Comparison of ENCODE assay signal across 10 cellular contexts in genomic region chr6:13261464-13261994, GRCh38.
A peak's percentile ranks its signal among the peaks of the same experiment; 100 is the strongest.
DNase-seq lines count a peak whose midpoint lies in the region; ATAC-seq and TF ChIP-seq lines count a peak whose summit lies in the region.
"Had no signal": no experiment of that assay in that cellular context is flagged by ENCODE, and none has a peak within 500 bp of the region (broad histone marks: within the 10 kb centered on the region; RNA-seq: fewer than 3 reads in every experiment).

No MANE protein-coding gene starts in this region.

- H3K27me3 Mint-ChIP-seq in central memory CD8-positive, alpha-beta T cell = no peaks in the 10 kb centered on the region
- H3K27me3 Mint-ChIP-seq in immature natural killer cell (ENCODE audit: low read depth in 3 of 3) = peaks cover 2 to 3% (median 2%) of the 10 kb centered on the region in 3 donors

- H3K4me1 ChIP-seq in ovary (ENCODE audit: insufficient read depth) = no peaks in the 10 kb centered on the region
- no peaks in the 10 kb centered on the region for H3K4me1 ChIP-seq in foreskin keratinocyte
- H3K4me1 ChIP-seq: colonic mucosa had no signal

- H3K4me3 ChIP-seq in ovary = no peak overlapping the region
- H3K4me3 ChIP-seq: colonic mucosa had no signal

- H3K9me3 Mint-ChIP-seq in central memory CD8-positive, alpha-beta T cell = peaks cover 5% of the 10 kb centered on the region
- H3K9me3 Mint-ChIP-seq in immature natural killer cell = peaks cover 0 to 3% (median 0%) of the 10 kb centered on the region in 6 donors

- no peaks in the 10 kb centered on the region for H3K36me3 ChIP-seq in ovary
- H3K36me3 ChIP-seq: colonic mucosa had no signal

- intact Hi-C loops in ovary (cut with DNase I) = no loop called here

- no peak overlapping the region for H3K4me3 Mint-ChIP-seq in central memory CD8-positive, alpha-beta T cell
- no peak overlapping the region for H3K4me3 Mint-ChIP-seq in immature natural killer cell

- no peak for TF ChIP-seq EP300 in ovary (IDR thresholded peaks at IDR 0.05)

- no peak overlapping the region for H3K27ac Mint-ChIP-seq in central memory CD8-positive, alpha-beta T cell (ENCODE audit: low read depth)
- peak overlapping the region in 1 of 6 donors; percentile 13 for H3K27ac Mint-ChIP-seq in immature natural killer cell

- ATAC-seq in GM21447 (IDR thresholded peaks at IDR 0.05; ENCODE audit: unreplicated experiment) = peak; percentile 62
- peak; percentile 43 for ATAC-seq in HG03520 (IDR thresholded peaks at IDR 0.05; ENCODE audit: unreplicated experiment)
- ATAC-seq in central memory CD8-positive, alpha-beta T cell (replicated peaks; ENCODE audit: extremely low read depth, poor library complexity, severe bottlenecking) = peak; percentile 24
- no peak for ATAC-seq in foreskin keratinocyte

- H3K27ac ChIP-seq in ovary (no peak overlapping the region), foreskin keratinocyte (no peak overlapping the region)
- H3K27ac ChIP-seq: colonic mucosa had no signal

- H3K27me3 ChIP-seq in ovary (no peaks in the 10 kb centered on the region), foreskin keratinocyte (peaks cover 2% of the 10 kb centered on the region)
- H3K27me3 ChIP-seq: colonic mucosa had no signal

- TF ChIP-seq POLR2A in GM15510 (IDR thresholded peaks at IDR 0.05; ENCODE audit: borderline replicate concordance, extremely low read depth, insufficient read length) = peak; percentile 16
- TF ChIP-seq POLR2A in ovary (IDR thresholded peaks at IDR 0.05) = no peak

- no peaks in the 10 kb centered on the region for H3K4me1 Mint-ChIP-seq in central memory CD8-positive, alpha-beta T cell
- no peaks in the 10 kb centered on the region for H3K4me1 Mint-ChIP-seq in immature natural killer cell

- DNase-seq in central memory CD8-positive, alpha-beta T cell (ENCODE audit: low spot score in 2 of 2) = no peak
- no peak for DNase-seq in A172 (ENCODE audit: low spot score)
- no peak for DNase-seq in immature natural killer cell
- no peak for DNase-seq in ovary
- no peak for DNase-seq in foreskin keratinocyte
- DNase-seq: colonic mucosa, GOT3 had no signal

- WGBS in ovary, 3 donors = 63 to 80% (median 64%) methylated on average over 1 of the region's 1 CpG

- H3K36me3 Mint-ChIP-seq in central memory CD8-positive, alpha-beta T cell (ENCODE audit: insufficient read depth) = peaks cover 5% of the 10 kb centered on the region
- peaks cover 0 to 6% (median 4%) of the 10 kb centered on the region in 3 donors for H3K36me3 Mint-ChIP-seq in immature natural killer cell

- H3K9me3 ChIP-seq in ovary = no peaks in the 10 kb centered on the region
- H3K9me3 ChIP-seq: colonic mucosa had no signal

- no peak for TF ChIP-seq CTCF in ovary (IDR thresholded peaks at IDR 0.05)
- TF ChIP-seq CTCF in foreskin keratinocyte (conservative IDR thresholded peaks at IDR 0.05) = no peak
